9 cellular contexts compared by ENCODE assay signal in the genomic region with DNA sequence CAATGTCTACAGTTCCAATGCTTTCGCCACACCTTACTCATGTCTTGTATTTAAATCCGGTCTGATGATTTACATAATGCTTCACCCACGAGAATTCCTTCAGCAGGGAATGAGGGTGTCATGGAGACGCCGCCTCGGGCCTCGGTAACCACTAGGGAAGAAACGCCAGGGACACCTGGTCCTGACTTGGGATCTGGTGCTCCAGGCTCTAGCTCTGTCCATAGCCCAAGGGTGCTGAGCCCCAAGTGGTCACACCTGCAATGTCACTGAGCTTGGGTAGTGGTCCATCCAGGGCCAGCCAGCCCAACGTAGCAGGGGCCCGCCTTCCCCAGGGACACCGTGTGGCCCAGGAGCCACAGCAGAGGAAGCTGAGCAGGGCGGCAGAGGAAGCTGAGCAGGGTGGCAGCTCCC. TPM values are rescaled to one million over a fixed set of nuclear protein-coding genes. Genes with fewer than 3 reads are reported as not detected.
A peak's percentile ranks its signal among the peaks of the same experiment; 100 is the strongest.
DNase-seq lines count a peak whose midpoint lies in the region; ATAC-seq and TF ChIP-seq lines count a peak whose summit lies in the region.
"Had no signal": no experiment of that assay in that cellular context is flagged by ENCODE, and none has a peak within 500 bp of the region (broad histone marks: within the 10 kb centered on the region; RNA-seq: fewer than 3 reads in every experiment).

No MANE protein-coding gene starts in this region.

- H3K9me2 ChIP-seq in OCI-LY1 (ENCODE audit: low read depth, low read length): no peaks in the 10 kb centered on the region

- H3K27me3 ChIP-seq in OCI-LY1 (ENCODE audit: insufficient read depth, low read length): peaks cover 9% of the 10 kb centered on the region

- DNase-seq in activated CD4-positive, alpha-beta T cell treated with anti-CD3 and anti-CD28 coated beads, Interleukin-2, amount 10 ng/mL, durations not matched to agents 7 days and 5 days: no peak
- no peak for DNase-seq in activated CD4-positive, alpha-beta T cell treated with anti-CD3 and anti-CD28 coated beads, Interleukin-2, amount 50 U/mL, for 1 hour
- DNase-seq in chondrocyte (ENCODE audit: low spot score) (peak; percentile 48), HFFc6 (no peak)
- no peak for DNase-seq in stimulated activated effector memory CD8-positive, alpha-beta T cell treated with anti-CD3 and anti-CD28 coated beads, Interleukin-12 subunit alpha, Interleukin-12 subunit beta, amount 100 ng/mL, for 72 hours (ENCODE audit: low spot score in 2 of 2)
- DNase-seq: EL had no signal

- H3K4me1 Mint-ChIP-seq in activated CD4-positive, alpha-beta T cell treated with anti-CD3 and anti-CD28 coated beads, Interleukin-2, amount 10 ng/mL, durations not matched to agents 7 days and 5 days: peaks cover 32% of the 10 kb centered on the region
- peaks cover 14% of the 10 kb centered on the region for H3K4me1 Mint-ChIP-seq in chondrocyte (ENCODE audit: low read depth)
- H3K4me1 Mint-ChIP-seq in stimulated activated effector memory CD8-positive, alpha-beta T cell treated with anti-CD3 and anti-CD28 coated beads, Interleukin-12 subunit alpha, Interleukin-12 subunit beta, amount 100 ng/mL, for 72 hours: peaks cover 14% of the 10 kb centered on the region
- H3K4me1 Mint-ChIP-seq in HFFc6 (ENCODE audit: low read depth): peaks cover 13% of the 10 kb centered on the region

- TF ChIP-seq CTCF in OCI-LY1 (IDR thresholded peaks at IDR 0.05; ENCODE audit: low read length): no peak
- no peak for TF ChIP-seq CTCF in chondrocyte (IDR thresholded peaks at IDR 0.05)
- TF ChIP-seq CTCF in HFFc6 (IDR thresholded peaks at IDR 0.05): no peak

- H3K9ac ChIP-seq in OCI-LY1 (ENCODE audit: low read length): no peak overlapping the region

- peak overlapping the region; percentile 50; the same call in 1 of the 2 replicates for H3K4me2 ChIP-seq in OCI-LY1 (ENCODE audit: low read length)

- peaks cover 4% of the 10 kb centered on the region for H3K4me1 ChIP-seq in OCI-LY1 (ENCODE audit: insufficient read depth, low read length, severe bottlenecking)

- CTCF ChIA-PET in activated CD4-positive, alpha-beta T cell treated with anti-CD3 and anti-CD28 coated beads, Interleukin-2, amount 10 ng/mL, durations not matched to agents 7 days and 5 days (lab: Charles Lee): interaction anchor here (0.6 to 2.1 kb wide), 6 partner anchors 13 to 524 kb away, joined by 3 to 7 read pairs (median 4); no protein-coding TSS in a partner anchor

- no peaks in the 10 kb centered on the region for H3K79me2 ChIP-seq in OCI-LY1 (ENCODE audit: insufficient read depth, low read length)

- peak; percentile 11 for ATAC-seq in stimulated activated effector memory CD8-positive, alpha-beta T cell treated with anti-CD3 and anti-CD28 coated beads, Interleukin-12 subunit alpha, Interleukin-12 subunit beta, amount 100 ng/mL, for 72 hours
- ATAC-seq in HG03565 (IDR thresholded peaks at IDR 0.05; ENCODE audit: unreplicated experiment): no peak
- ATAC-seq in HG03280 (IDR thresholded peaks at IDR 0.05; ENCODE audit: unreplicated experiment): no peak

- no peaks in the 10 kb centered on the region for H3K27me3 Mint-ChIP-seq in activated CD4-positive, alpha-beta T cell treated with anti-CD3 and anti-CD28 coated beads, Interleukin-2, amount 10 ng/mL, durations not matched to agents 7 days and 5 days
- H3K27me3 Mint-ChIP-seq in chondrocyte (ENCODE audit: low read depth) (peaks cover 2% of the 10 kb centered on the region), HFFc6 (ENCODE audit: insufficient read depth) (peaks cover 32% of the 10 kb centered on the region)

- POLR2A ChIA-PET in activated CD4-positive, alpha-beta T cell treated with anti-CD3 and anti-CD28 coated beads, Interleukin-2, amount 10 ng/mL, durations not matched to agents 7 days and 5 days (lab: Charles Lee): no interaction called here

- H3K27ac ChIP-seq in OCI-LY1 (ENCODE audit: low read depth, low read length, poor library complexity, severe bottlenecking): no peak overlapping the region

- H2AFZ ChIP-seq in OCI-LY1 (ENCODE audit: low read length): no peak overlapping the region

- H3K9me3 Mint-ChIP-seq in activated CD4-positive, alpha-beta T cell treated with anti-CD3 and anti-CD28 coated beads, Interleukin-2, amount 10 ng/mL, durations not matched to agents 7 days and 5 days: no peaks in the 10 kb centered on the region
- H3K9me3 Mint-ChIP-seq in chondrocyte (ENCODE audit: low read depth) (no peaks in the 10 kb centered on the region), HFFc6 (no peaks in the 10 kb centered on the region)
- H3K9me3 Mint-ChIP-seq in stimulated activated effector memory CD8-positive, alpha-beta T cell treated with anti-CD3 and anti-CD28 coated beads, Interleukin-12 subunit alpha, Interleukin-12 subunit beta, amount 100 ng/mL, for 72 hours: no peaks in the 10 kb centered on the region

- H3K36me3 ChIP-seq in OCI-LY1 (ENCODE audit: insufficient read depth, low read length): no peaks in the 10 kb centered on the region

- H3K4me3 Mint-ChIP-seq in activated CD4-positive, alpha-beta T cell treated with anti-CD3 and anti-CD28 coated beads, Interleukin-2, amount 10 ng/mL, durations not matched to agents 7 days and 5 days: peak overlapping the region; percentile 55
- H3K4me3 Mint-ChIP-seq in chondrocyte (ENCODE audit: unreplicated experiment) (no peak overlapping the region), HFFc6 (no peak overlapping the region)
- H3K4me3 Mint-ChIP-seq in stimulated activated effector memory CD8-positive, alpha-beta T cell treated with anti-CD3 and anti-CD28 coated beads, Interleukin-12 subunit alpha, Interleukin-12 subunit beta, amount 100 ng/mL, for 72 hours: peak overlapping the region; percentile 61

- peak overlapping the region; percentile 91 for H3K27ac Mint-ChIP-seq in activated CD4-positive, alpha-beta T cell treated with anti-CD3 and anti-CD28 coated beads, Interleukin-2, amount 10 ng/mL, durations not matched to agents 7 days and 5 days
- H3K27ac Mint-ChIP-seq in chondrocyte (ENCODE audit: unreplicated experiment) (no peak overlapping the region), HFFc6 (no peak overlapping the region)
- H3K27ac Mint-ChIP-seq in stimulated activated effector memory CD8-positive, alpha-beta T cell treated with anti-CD3 and anti-CD28 coated beads, Interleukin-12 subunit alpha, Interleukin-12 subunit beta, amount 100 ng/mL, for 72 hours: peak overlapping the region; percentile 70

- no peaks in the 10 kb centered on the region for H3K9me3 ChIP-seq in OCI-LY1 (ENCODE audit: low read length)

- peak overlapping the region; percentile 9 for H3K4me3 ChIP-seq in OCI-LY1 (ENCODE audit: low read depth, low read length, poor library complexity, severe bottlenecking)

- no peaks in the 10 kb centered on the region for H3K36me3 Mint-ChIP-seq in activated CD4-positive, alpha-beta T cell treated with anti-CD3 and anti-CD28 coated beads, Interleukin-2, amount 10 ng/mL, durations not matched to agents 7 days and 5 days (ENCODE audit: low read depth)
- H3K36me3 Mint-ChIP-seq in chondrocyte (ENCODE audit: low read depth): no peaks in the 10 kb centered on the region
- no peaks in the 10 kb centered on the region for H3K36me3 Mint-ChIP-seq in stimulated activated effector memory CD8-positive, alpha-beta T cell treated with anti-CD3 and anti-CD28 coated beads, Interleukin-12 subunit alpha, Interleukin-12 subunit beta, amount 100 ng/mL, for 72 hours
- no peaks in the 10 kb centered on the region for H3K36me3 Mint-ChIP-seq in HFFc6 (ENCODE audit: low read depth)

- no peaks in the 10 kb centered on the region for H3F3A ChIP-seq in OCI-LY1 (ENCODE audit: insufficient read depth, low read length)

- H4K20me1 ChIP-seq in OCI-LY1 (ENCODE audit: insufficient read depth, low read length): no peaks in the 10 kb centered on the region

RNA-seq across cellular contexts. Expression of gene PRKAG2, which starts 37.4 kb away (rescaled TPM):
- 10 to 100 TPM; 27.5 to 32.3 TPM for total RNA-seq in activated CD4-positive, alpha-beta T cell treated with anti-CD3 and anti-CD28 coated beads, Interleukin-2, amount 10 ng/mL, durations not matched to agents 7 days and 5 days
- 16.1 to 35.4 TPM (median 33.6 TPM) in 3 replicates for total RNA-seq in chondrocyte
- 10 to 100 TPM; 15.1 to 19.2 (median 18.4) TPM for total RNA-seq in HFFc6 (2021; fragmentation: NEBNext Ultra II Directional; extraction: Animal tissue kit (Norgen Biotek cat#: 25700))

Comparison
In these comparisons a context has a peak if more than half of its experiments do, and no peak if none do; other contexts are left out.
1. H3K27ac Mint-ChIP-seq: peak in activated CD4-positive, alpha-beta T cell treated with anti-CD3 and anti-CD28 coated beads, Interleukin-2, amount 10 ng/mL, durations not matched to agents 7 days and 5 days (single experiment) and stimulated activated effector memory CD8-positive, alpha-beta T cell treated with anti-CD3 and anti-CD28 coated beads, Interleukin-12 subunit alpha, Interleukin-12 subunit beta, amount 100 ng/mL, for 72 hours (single experiment); none in chondrocyte (single experiment) and HFFc6 (single experiment).
2. H3K4me3 Mint-ChIP-seq: peak in activated CD4-positive, alpha-beta T cell treated with anti-CD3 and anti-CD28 coated beads, Interleukin-2, amount 10 ng/mL, durations not matched to agents 7 days and 5 days (single experiment) and stimulated activated effector memory CD8-positive, alpha-beta T cell treated with anti-CD3 and anti-CD28 coated beads, Interleukin-12 subunit alpha, Interleukin-12 subunit beta, amount 100 ng/mL, for 72 hours (single experiment); none in chondrocyte (single experiment) and HFFc6 (single experiment).